In genomic region chr11:62054484-62055121, GRCh38 we compare ENCODE assay signal across 9 cellular contexts.
DNase-seq lines count a peak whose midpoint lies in the region; ATAC-seq, FAIRE-seq and TF ChIP-seq lines count a peak whose summit lies in the region.
"Had no signal": no experiment of that assay in that cellular context is flagged by ENCODE, and none has a peak within 500 bp of the region (broad histone marks: within the 10 kb centered on the region; RNA-seq: fewer than 3 reads in every experiment).

No MANE protein-coding gene starts in this region.

- no peak for FAIRE-seq in bronchial epithelial cell (lab: Jason Lieb, UNC)
- FAIRE-seq in frontal cortex (lab: Jason Lieb, UNC), result no peak

- no peak overlapping the region for H3K4me3 ChIP-seq in bronchial epithelial cell (ENCODE audit: low read depth, low read length)
- H3K4me3 ChIP-seq in retinal pigment epithelial cell (ENCODE audit: low read length), result no peak overlapping the region
- H3K4me3 ChIP-seq: skin epidermis had no signal

- peak; percentile 49 for DNase-seq in SIG-M5 treated with dmso at 0.1 percent for 504 hours (lab: John Stamatoyannopoulos, UW; ENCODE audit: unreplicated experiment)
- DNase-seq in SIG-M5 (lab: John Stamatoyannopoulos, UW), result no peak
- DNase-seq in NCI-H1092 treated with DMSO at 0.1 percent for 48 hours (lab: John Stamatoyannopoulos, UW), result peak; percentile 54
- peak; percentile 78 for DNase-seq in bronchial epithelial cell (ENCODE audit: low read depth)
- DNase-seq in retinal pigment epithelial cell (ENCODE audit: low read depth), result no peak
- DNase-seq in frontal cortex (ENCODE audit: low spot score in 2 of 2), result no peak

- no peaks in the 10 kb centered on the region for H3K36me3 ChIP-seq in bronchial epithelial cell (ENCODE audit: control insufficient read depth, insufficient read depth, low read length)

- no peaks in the 10 kb centered on the region for H3K27me3 ChIP-seq in bronchial epithelial cell (ENCODE audit: control insufficient read depth, insufficient read depth, low read length)

- no peak for ATAC-seq in HG02610 (IDR thresholded peaks at IDR 0.05; ENCODE audit: unreplicated experiment)
- ATAC-seq in GM21526 (IDR thresholded peaks at IDR 0.05; ENCODE audit: low FRiP score, unreplicated experiment), result no peak

- TF ChIP-seq CTCF in bronchial epithelial cell (IDR thresholded peaks at IDR 0.05; ENCODE audit: insufficient read depth, low read length, severe bottlenecking), result peak; percentile 80
- peak; percentile 7 for TF ChIP-seq CTCF in retinal pigment epithelial cell (conservative IDR thresholded peaks at IDR 0.05; ENCODE audit: low read depth, low read length)

Comparison
In these comparisons a context has a peak if more than half of its experiments do, and no peak if none do; other contexts are left out.
1. DNase-seq: peak in SIG-M5 treated with dmso at 0.1 percent for 504 hours (single experiment), NCI-H1092 treated with DMSO at 0.1 percent for 48 hours (single experiment) and bronchial epithelial cell (single experiment); none in SIG-M5 (single experiment), retinal pigment epithelial cell (single experiment) and frontal cortex (0 of 2).